8 cellular contexts compared by ENCODE assay signal in genomic region chr1:21334214-21335087, GRCh38. TPM values are rescaled to one million over a fixed set of nuclear protein-coding genes. Genes with fewer than 3 reads are reported as not detected.
DNase-seq lines count a peak whose midpoint lies in the region; ATAC-seq, FAIRE-seq and TF ChIP-seq lines count a peak whose summit lies in the region.

No MANE protein-coding gene starts in this region.

- CTCF ChIA-PET in OCI-LY7 (lab: Charles Lee; ENCODE audit: unreplicated experiment) = interaction anchor here (0.6 to 1.7 kb wide), 6 partner anchors 8 to 64 kb away, joined by 3 to 6 read pairs (median 5); no protein-coding TSS in a partner anchor

- intact Hi-C loops in OCI-LY7 (cut with micrococcal nuclease; ENCODE audit: unreplicated experiment) = loop anchor here (1.0 kb wide), 2 partner anchors 40 to 79 kb away; no protein-coding TSS in a partner anchor

- H2AFZ ChIP-seq in OCI-LY7 (ENCODE audit: low read length) (peak overlapping the region; percentile 80; the same call in 1 of the 2 replicates), fibroblast of lung (ENCODE audit: low read length) (peak overlapping the region; percentile 9)

- peak; percentile 43 for ATAC-seq in HG03060 (IDR thresholded peaks at IDR 0.05; ENCODE audit: low read depth, unreplicated experiment)

- H3K9me3 ChIP-seq in OCI-LY7 (ENCODE audit: low read length) = no peaks in the 10 kb centered on the region
- no peaks in the 10 kb centered on the region for H3K9me3 ChIP-seq in fibroblast of lung (ENCODE audit: control insufficient read depth, insufficient read depth, low read depth, low read length)
- H3K9me3 ChIP-seq in neutrophil = no peaks in the 10 kb centered on the region

- no peaks in the 10 kb centered on the region for H3K9me2 ChIP-seq in OCI-LY7 (ENCODE audit: insufficient read depth, low read length)

- H3K27ac ChIP-seq in OCI-LY7 (ENCODE audit: low read depth, low read length, poor library complexity, severe bottlenecking) = peak overlapping the region; percentile 69
- H3K27ac ChIP-seq in fibroblast of lung (ENCODE audit: insufficient read depth, low read length) = peak overlapping the region; percentile 79
- peak overlapping the region; percentile 97 for H3K27ac ChIP-seq in neutrophil

- peak; percentile 98 for FAIRE-seq in GM18507 (lab: Jason Lieb, UNC)

- H3K4me1 ChIP-seq in OCI-LY7 (ENCODE audit: insufficient read depth, low read length, poor library complexity, severe bottlenecking) (peaks cover 58% of the 10 kb centered on the region), fibroblast of lung (ENCODE audit: control insufficient read depth, extremely low read depth, insufficient read depth, low read length) (peaks cover 47% of the 10 kb centered on the region), neutrophil (ENCODE audit: control insufficient read depth in 1 of 2, insufficient read depth in 1 of 2, low read depth in 1 of 2, low read length in 1 of 2) (peaks cover 95 to 98% of the 10 kb centered on the region in 2 experiments)

- DNase-seq in A172 (ENCODE audit: low spot score) = peak; percentile 94
- peak; percentile 54 for DNase-seq in GM18507 (ENCODE audit: extremely low spot score, insufficient read length, low read depth)
- peak; percentile 88 for DNase-seq in OCI-LY7 (ENCODE audit: low spot score)
- DNase-seq in activated T-cell treated with anti-CD3 and anti-CD28 coated beads, Interleukin-2, amount 50 U/mL, for 48 hours = peak; percentile 81 to 82
- DNase-seq in fibroblast of lung (ENCODE audit: low read depth in 2 of 2) = peak; percentile 76 to 94
- DNase-seq in superior temporal gyrus (ENCODE audit: extremely low spot score) = peak; percentile 62

- POLR2A ChIA-PET in OCI-LY7 (lab: Charles Lee) = interaction anchor here (0.6 to 2.1 kb wide), 7 partner anchors 10 to 86 kb away, joined by 3 to 14 read pairs (median 4); no protein-coding TSS in a partner anchor

- peak overlapping the region; percentile 68 for H3K9ac ChIP-seq in fibroblast of lung (ENCODE audit: insufficient read depth, low read length)

- H4K20me1 ChIP-seq in OCI-LY7 (ENCODE audit: insufficient read depth, low read length) (no peaks in the 10 kb centered on the region), fibroblast of lung (ENCODE audit: control insufficient read depth, extremely low read depth, insufficient read depth, low read length) (no peaks in the 10 kb centered on the region)

- no peaks in the 10 kb centered on the region; the same call in 1 of the 2 replicates for H3K79me2 ChIP-seq in OCI-LY7 (ENCODE audit: insufficient read depth, low read depth, low read length)
- peaks cover 65% of the 10 kb centered on the region for H3K79me2 ChIP-seq in fibroblast of lung (ENCODE audit: control insufficient read depth, insufficient read depth, low read length)

- no peaks in the 10 kb centered on the region for H3K36me3 ChIP-seq in OCI-LY7 (ENCODE audit: insufficient read depth, low read length)
- peaks cover 3% of the 10 kb centered on the region for H3K36me3 ChIP-seq in fibroblast of lung (ENCODE audit: control insufficient read depth, insufficient read depth, low read length)
- H3K36me3 ChIP-seq in neutrophil = peaks cover 5% of the 10 kb centered on the region

- TSS peak; percentile 83 for BruUV-seq in OCI-LY7 (replicated peaks; lab: Mats Ljungman, UMichigan)

- peak; percentile 82 for TF ChIP-seq CTCF in OCI-LY7 (conservative IDR thresholded peaks at IDR 0.05; ENCODE audit: low read length)
- TF ChIP-seq CTCF in fibroblast of lung (conservative IDR thresholded peaks at IDR 0.05 in 1 of 2, IDR thresholded peaks at IDR 0.05 in 1 of 2; ENCODE audit: low read depth in 1 of 2, low read length in 2 of 2) = peak; percentile 89 to 97
- peak; percentile 72 for TF ChIP-seq CTCF in neutrophil (IDR thresholded peaks at IDR 0.05)

- H3K4me2 ChIP-seq in OCI-LY7 (ENCODE audit: low read length) (peak overlapping the region; percentile 86), fibroblast of lung (ENCODE audit: extremely low read depth, insufficient read depth, low read length) (peak overlapping the region; percentile 88)

- H3K4me3 ChIP-seq in OCI-LY7 (ENCODE audit: low read depth, low read length, poor library complexity, severe bottlenecking) (peak overlapping the region; percentile 64), fibroblast of lung (replicated peaks in 1 of 4; ENCODE audit: control extremely low read depth in 1 of 4, insufficient read depth in 1 of 4, low read depth in 3 of 4, low read length in 4 of 4) (peak overlapping the region; percentile 23 to 52 (median 29)), neutrophil (ENCODE audit: low read depth in 1 of 2, low read length in 1 of 2) (peak overlapping the region; percentile 55 to 68)

- H3K27me3 ChIP-seq in fibroblast of lung (ENCODE audit: control insufficient read depth, insufficient read depth, low read length) = no peaks in the 10 kb centered on the region
- H3K27me3 ChIP-seq in neutrophil = no peaks in the 10 kb centered on the region

RNA-seq across cellular contexts. Expression of gene ECE1, which starts 44.2 kb away (rescaled TPM):
- 65.8 and 66.3 TPM in 2 replicates for total RNA-seq in A172 (2014; rRNA removed; shearing (Covaris generic))
- 13.5 and 20.0 TPM in 2 replicates for total RNA-seq in OCI-LY7 (2014; rRNA removed; shearing (Covaris generic))
- 25.3 and 32.8 TPM in 2 replicates for total RNA-seq in OCI-LY7 (2022)
- 57.3 and 138 TPM in 2 replicates for total RNA-seq in fibroblast of lung
- polyA plus RNA-seq in fibroblast of lung = 131 and 137 TPM in 2 replicates
- polyA plus RNA-seq in fibroblast of lung (2012) = 145 and 152 TPM in 2 replicates
- polyA minus RNA-seq in fibroblast of lung (ENCODE audit: low replicate concordance) = 228 and 250 TPM in 2 replicates

Comparison
In these comparisons a context has a peak if more than half of its experiments do, and no peak if none do; other contexts are left out.
1. Peak in every context shown above with its lines: DNase-seq, ATAC-seq, H3K4me3 ChIP-seq and H3K27ac ChIP-seq.